In genomic region chr12:57330989-57331388, GRCh38 we compare ENCODE assay signal across 19 cellular contexts.
DNase-seq lines count a peak whose midpoint lies in the region; ATAC-seq and TF ChIP-seq lines count a peak whose summit lies in the region.
"Had no signal": no experiment of that assay in that cellular context is flagged by ENCODE, and none has a peak within 500 bp of the region (broad histone marks: within the 10 kb centered on the region; RNA-seq: fewer than 3 reads in every experiment).

No MANE protein-coding gene starts in this region.

- H3K27ac ChIP-seq in HL-60 (replicated peaks) (peak overlapping the region; percentile 61), spleen (peak overlapping the region in 6 of 8 donors; percentile 49 to 82 (median 67))

- TF ChIP-seq CTCF in HL-60 (IDR thresholded peaks at IDR 0.05; ENCODE audit: insufficient read depth, low read length): no peak
- TF ChIP-seq CTCF in WTC11 (IDR thresholded peaks at IDR 0.05): no peak
- no peak for TF ChIP-seq CTCF in spleen (IDR thresholded peaks at IDR 0.05 in 8 of 11, conservative IDR thresholded peaks at IDR 0.05 in 3 of 11)
- TF ChIP-seq CTCF in progenitor cell of endocrine pancreas (IDR thresholded peaks at IDR 0.05; ENCODE audit: unreplicated experiment): no peak
- no peak for TF ChIP-seq CTCF in GM10248 (IDR thresholded peaks at IDR 0.05; ENCODE audit: control extremely low read depth, extremely low read depth, low read depth, missing control alignments)

- intact Hi-C loops in spleen (cut with DNase I; ENCODE audit: low total_unique reads): no loop called here

- H3K27me3 Mint-ChIP-seq in WTC11 (ENCODE audit: low read depth): no peaks in the 10 kb centered on the region
- no peaks in the 10 kb centered on the region for H3K27me3 Mint-ChIP-seq in progenitor cell of endocrine pancreas

- H3K36me3 Mint-ChIP-seq in WTC11 (peaks cover 5% of the 10 kb centered on the region), progenitor cell of endocrine pancreas (ENCODE audit: insufficient read depth) (peaks cover 21% of the 10 kb centered on the region)

- CTCF ChIA-PET in WTC11 (lab: Charles Lee) (interaction anchor here (1.0 kb wide), 1 partner anchor 16 kb away, joined by 3 read pairs; no protein-coding TSS in a partner anchor), GM10248 (lab: Yijun Ruan, JAX) (interaction anchor here (1.1 kb wide), 1 partner anchor 9 kb away, joined by 3 read pairs; no protein-coding TSS in a partner anchor)

- no peaks in the 10 kb centered on the region for H3K9me3 ChIP-seq in spleen

- no peak overlapping the region for H3K4me3 ChIP-seq in HL-60 (replicated peaks; ENCODE audit: insufficient read depth, low read length)
- peak overlapping the region in 1 of 8 donors; percentile 22 for H3K4me3 ChIP-seq in spleen

- TF ChIP-seq POLR2A in spleen (IDR thresholded peaks at IDR 0.05): no peak

- WGBS in spleen, 5 donors: 74 to 92% (median 81%) methylated on average over 5 of the region's 5 CpGs

- H3K27me3 ChIP-seq in HL-60 (ENCODE audit: insufficient read depth, poor library complexity, severe bottlenecking) (no peaks in the 10 kb centered on the region), spleen (replicated peaks in 1 of 7) (no peaks in the 10 kb centered on the region)

- no peaks in the 10 kb centered on the region for H3K4me1 ChIP-seq in spleen

- no peak for ATAC-seq in WTC11
- ATAC-seq: Panc1 had no signal

- peak; percentile 28 to 52 for DNase-seq in HL-60 (ENCODE audit: low read depth in 1 of 2, low spot score in 1 of 2)
- peak; percentile 66 for DNase-seq in MV-4-11 (lab: John Stamatoyannopoulos, UW)
- no peak for DNase-seq in WTC11 (ENCODE audit: low spot score)
- no peak for DNase-seq in spleen
- DNase-seq in NCI-H1694 (lab: John Stamatoyannopoulos, UW): no peak
- no peak for DNase-seq in progenitor cell of endocrine pancreas (ENCODE audit: low spot score, unreplicated experiment)
- DNase-seq in GM10248 (ENCODE audit: extremely low spot score): no peak
- DNase-seq: ACHN, C1 segment of cervical spinal cord, DMS79, H7, HFFc6, IMR-90, Karpas-422, NCI-H187, NCI-H2107, NCI-H510A, NCI-H774 had no signal

- H3K4me1 Mint-ChIP-seq in WTC11 (no peaks in the 10 kb centered on the region), progenitor cell of endocrine pancreas (ENCODE audit: low read depth) (peaks cover 3% of the 10 kb centered on the region)

- H3K27ac Mint-ChIP-seq in WTC11: peak overlapping the region; percentile 21; the same call in 1 of the 2 replicates
- no peak overlapping the region for H3K27ac Mint-ChIP-seq in progenitor cell of endocrine pancreas
- H3K27ac Mint-ChIP-seq: HFFc6 had no signal

- POLR2A ChIA-PET in WTC11 (lab: Charles Lee): no interaction called here
- POLR2A ChIA-PET in GM10248 (lab: Yijun Ruan, JAX): no interaction called here

- peaks cover 4% of the 10 kb centered on the region; the same call in 1 of the 2 replicates for H3K9me3 Mint-ChIP-seq in WTC11
- peaks cover 4% of the 10 kb centered on the region for H3K9me3 Mint-ChIP-seq in progenitor cell of endocrine pancreas (ENCODE audit: low read depth)
- H3K9me3 Mint-ChIP-seq: HFFc6 had no signal

- H3K36me3 ChIP-seq in spleen: peaks cover 0 to 52% (median 10%) of the 10 kb centered on the region in 6 donors

- H3K4me3 Mint-ChIP-seq in WTC11 (no peak overlapping the region), progenitor cell of endocrine pancreas (ENCODE audit: low read depth) (no peak overlapping the region)
- H3K4me3 Mint-ChIP-seq: HFFc6 had no signal

TF ChIP-seq in WTC11, 78 proteins besides CTCF, POLR2A, EP300 and RAD21:
- no peak for TF ChIP-seq MYBL2 (CRISPR knock-in tag; IDR thresholded peaks at IDR 0.05)
- TF ChIP-seq ZSCAN18 (CRISPR knock-in tag; IDR thresholded peaks at IDR 0.05): no peak
- no peak for TF ChIP-seq OVOL2 (CRISPR knock-in tag; IDR thresholded peaks at IDR 0.05; ENCODE audit: borderline replicate concordance)
- TF ChIP-seq ARID4B (CRISPR knock-in tag; IDR thresholded peaks at IDR 0.05; ENCODE audit: borderline replicate concordance): no peak
- no peak for TF ChIP-seq JAZF1 (CRISPR knock-in tag; IDR thresholded peaks at IDR 0.05)
TF ChIP-seq in WTC11: peak in this region for 0.

Comparison
In these comparisons a context has a peak if more than half of its experiments do, and no peak if none do; other contexts are left out.
1. DNase-seq: peak in HL-60 (2 of 2) and MV-4-11 (single experiment); none in WTC11 (single experiment), spleen (single experiment), NCI-H1694 (single experiment), progenitor cell of endocrine pancreas (single experiment) and GM10248 (single experiment).